In the genomic region with DNA sequence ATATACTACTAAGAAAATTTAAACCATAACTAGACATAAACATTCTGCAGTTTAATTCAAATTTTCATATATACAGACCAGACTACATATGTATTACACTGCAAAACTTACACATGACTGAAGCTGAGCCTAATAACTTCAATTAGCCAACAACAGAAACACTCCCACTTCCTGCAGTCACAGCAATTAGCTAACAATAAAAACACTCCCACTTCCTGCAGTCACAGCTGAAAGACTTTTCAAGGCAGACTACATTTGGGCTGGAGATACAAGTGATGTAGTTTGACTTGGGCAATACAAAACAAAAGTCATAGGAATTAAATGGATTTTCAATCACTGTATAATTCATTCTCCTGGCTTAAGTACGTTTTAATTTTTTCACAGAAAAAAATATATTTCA, we compare ENCODE assay signal across 8 cellular contexts. TPM values are rescaled to one million over a fixed set of nuclear protein-coding genes. Genes with fewer than 3 reads are reported as not detected.
DNase-seq lines count a peak whose midpoint lies in the region; ATAC-seq and TF ChIP-seq lines count a peak whose summit lies in the region.

No MANE protein-coding gene starts in this region.

- H3K4me3 ChIP-seq in RWPE2 (ENCODE audit: severe bottlenecking) (no peak overlapping the region), esophagus squamous epithelium (no peak overlapping the region), subcutaneous abdominal adipose tissue (ENCODE audit: low read depth in 1 of 5, low read length in 5 of 5) (no peak overlapping the region), H7 (ENCODE audit: insufficient read depth, low read depth, low read length) (no peak overlapping the region)

- intact Hi-C loops in esophagus squamous epithelium (cut with DNase I), result no loop called here

- H3K4me1 ChIP-seq in RWPE2 (ENCODE audit: insufficient read depth, poor library complexity, severe bottlenecking) (peaks cover 17% of the 10 kb centered on the region), esophagus squamous epithelium (peaks cover 6 to 21% (median 6%) of the 10 kb centered on the region in 3 donors), subcutaneous abdominal adipose tissue (ENCODE audit: control insufficient read depth in 5 of 5, insufficient read depth in 5 of 5, low read length in 5 of 5) (peaks cover 0 to 26% (median 8%) of the 10 kb centered on the region in 5 donors)

- peak overlapping the region; percentile 3 for H3K27ac ChIP-seq in RWPE2 (ENCODE audit: poor library complexity, severe bottlenecking)
- peak overlapping the region in 3 of 4 donors; percentile 38 to 58 (median 44) for H3K27ac ChIP-seq in esophagus squamous epithelium
- peak overlapping the region; percentile 81 for H3K27ac ChIP-seq in subcutaneous abdominal adipose tissue (ENCODE audit: low read depth, low read length)

- TF ChIP-seq CTCF in RWPE2 (IDR thresholded peaks at IDR 0.05; ENCODE audit: poor library complexity, severe bottlenecking) (no peak), esophagus squamous epithelium (IDR thresholded peaks at IDR 0.05) (no peak)

- H3K9ac ChIP-seq in subcutaneous abdominal adipose tissue (ENCODE audit: low read length in 5 of 5), result no peak overlapping the region

- no peak; the same call in 2 of the 3 replicates for ATAC-seq in RWPE2 (ENCODE audit: low read depth)
- no peak for ATAC-seq in GM21825 (IDR thresholded peaks at IDR 0.05; ENCODE audit: unreplicated experiment)
- no peak for ATAC-seq in HG02885 (IDR thresholded peaks at IDR 0.05; ENCODE audit: poor library complexity, unreplicated experiment)

- H3K9me3 ChIP-seq in RWPE2 (ENCODE audit: severe bottlenecking) (no peaks in the 10 kb centered on the region), esophagus squamous epithelium (no peaks in the 10 kb centered on the region), subcutaneous abdominal adipose tissue (ENCODE audit: control insufficient read depth in 5 of 5, low read length in 5 of 5) (no peaks in the 10 kb centered on the region)

- 30 to 45% methylated on average over 1 of the region's 1 CpG for WGBS in esophagus squamous epithelium, 2 donors

- TF ChIP-seq POLR2A in esophagus squamous epithelium (IDR thresholded peaks at IDR 0.05), result no peak

- no peaks in the 10 kb centered on the region for H3K27me3 ChIP-seq in RWPE2 (ENCODE audit: insufficient read depth, poor library complexity, severe bottlenecking)
- no peaks in the 10 kb centered on the region for H3K27me3 ChIP-seq in esophagus squamous epithelium
- no peaks in the 10 kb centered on the region for H3K27me3 ChIP-seq in subcutaneous abdominal adipose tissue (ENCODE audit: control insufficient read depth in 5 of 5, insufficient read depth in 4 of 5, low read length in 5 of 5)
- H3K27me3 ChIP-seq in H7 (ENCODE audit: control insufficient read depth, insufficient read depth, low read length), result no peaks in the 10 kb centered on the region

- peak; percentile 21 for DNase-seq in activated CD4-positive, CD25-positive, alpha-beta regulatory T cell treated with anti-CD3 and anti-CD28 coated beads, Interleukin-2, amount 50 U/mL, for 16 hours (ENCODE audit: low read depth, low spot score)
- DNase-seq in activated CD4-positive, CD25-positive, alpha-beta regulatory T cell (lab: John Stamatoyannopoulos, UW), result no peak
- DNase-seq in RWPE2 (ENCODE audit: low spot score) (no peak), esophagus squamous epithelium (lab: John Stamatoyannopoulos, UW) (no peak), H7 (no peak)

- H3K36me3 ChIP-seq in RWPE2 (ENCODE audit: low read depth) (peaks cover 67% of the 10 kb centered on the region), esophagus squamous epithelium (peaks cover 8 to 74% (median 18%) of the 10 kb centered on the region in 3 donors), subcutaneous abdominal adipose tissue (ENCODE audit: control insufficient read depth in 5 of 5, insufficient read depth in 5 of 5, low read length in 5 of 5) (peaks cover 31 to 61% (median 53%) of the 10 kb centered on the region in 5 donors), H7 (replicated peaks; ENCODE audit: control insufficient read depth, insufficient read depth, low read length) (peaks cover 11% of the 10 kb centered on the region)

RNA-seq across cellular contexts. Expression of a gene that starts 10.3 kb away (rescaled TPM):
- 10 to 100 TPM; 11.0 to 32.2 (median 19.9) TPM for total RNA-seq in esophagus squamous epithelium
- total RNA-seq in H7 (2014; rRNA removed; shearing (Covaris generic)), result 27.4 and 41.6 TPM in 2 replicates

Comparison
In these comparisons a context has a peak if more than half of its experiments do, and no peak if none do; other contexts are left out.
1. H3K27ac ChIP-seq: peak in every context shown above with its lines; median percentile 81 in subcutaneous abdominal adipose tissue; 44 in esophagus squamous epithelium; 3 in RWPE2.